In the genomic region with DNA sequence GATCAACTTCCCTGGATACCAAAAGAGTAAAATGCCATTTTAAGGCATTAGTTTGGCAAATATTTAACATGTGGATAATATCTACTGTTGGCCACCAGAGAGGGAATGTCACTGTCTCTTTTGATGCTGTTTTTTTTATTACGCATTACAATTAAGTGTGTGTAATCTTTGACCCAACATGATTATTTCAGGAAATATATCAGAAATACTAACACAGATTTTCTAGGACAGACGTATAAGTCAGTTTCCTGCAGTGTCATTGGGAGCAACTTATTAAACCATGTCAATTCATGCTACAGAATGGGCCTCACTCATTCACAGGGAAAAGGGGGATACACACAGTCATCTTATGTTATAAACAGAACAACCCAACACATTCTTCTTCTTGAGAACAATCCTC, we compare ENCODE assay signal across 27 cellular contexts.
"Had no signal": no experiment of that assay in that cellular context is flagged by ENCODE, and none has a peak within 500 bp of the region (broad histone marks: within the 10 kb centered on the region; RNA-seq: fewer than 3 reads in every experiment).

No MANE protein-coding gene starts in this region.

- H3K27me3 ChIP-seq: neural progenitor cell, ovary, right lobe of liver, stomach, thyroid gland, tibial nerve, upper lobe of left lung, vagina had no signal

- H3K4me3 Mint-ChIP-seq: nephron; neural progenitor cell; stimulated activated effector memory CD8-positive, alpha-beta T cell treated with anti-CD3 and anti-CD28 coated beads, Interleukin-12 subunit alpha, Interleukin-12 subunit beta, amount 100 ng/mL, for 72 hours; stimulated activated naive B cell treated with anti-CD40 and anti-IgM and Interleukin-4, amounts not matched to agents 10 μg/mL and 1 μg/mL and 100 μg/mL, for 72 hours; stimulated activated naive CD8-positive, alpha-beta T cell treated with anti-CD3 and anti-CD28 coated beads, Interleukin-15, Interleukin-2, amounts not matched to agents 100 ng/mL and 50 ng/mL, for 24 hours had no signal

- H3K9me3 Mint-ChIP-seq: nephron had no signal

- H3K36me3 ChIP-seq: neural progenitor cell, ovary, right lobe of liver, sigmoid colon, stomach, thoracic aorta, thyroid gland, tibial nerve, upper lobe of left lung, vagina had no signal

- H3K4me2 ChIP-seq: neural progenitor cell had no signal

- H3K4me1 ChIP-seq: psoas muscle, right lobe of liver, thyroid gland, upper lobe of left lung, vagina had no signal

- H3K36me3 Mint-ChIP-seq: stimulated activated effector memory CD8-positive, alpha-beta T cell treated with anti-CD3 and anti-CD28 coated beads, Interleukin-12 subunit alpha, Interleukin-12 subunit beta, amount 100 ng/mL, for 72 hours; stimulated activated naive B cell treated with anti-CD40 and anti-IgM and Interleukin-4, amounts not matched to agents 10 μg/mL and 1 μg/mL and 100 μg/mL, for 72 hours had no signal

- H3K9me3 ChIP-seq: ovary, psoas muscle, right lobe of liver, sigmoid colon, stomach, thoracic aorta, thyroid gland, upper lobe of left lung, vagina had no signal

- H3K9ac ChIP-seq: neural progenitor cell, parathyroid adenoma had no signal

- H3K27ac Mint-ChIP-seq: nephron; neural progenitor cell; progenitor cell of endocrine pancreas; stimulated activated effector memory CD8-positive, alpha-beta T cell treated with anti-CD3 and anti-CD28 coated beads, Interleukin-12 subunit alpha, Interleukin-12 subunit beta, amount 100 ng/mL, for 72 hours; stimulated activated naive B cell treated with anti-CD40 and anti-IgM and Interleukin-4, amounts not matched to agents 10 μg/mL and 1 μg/mL and 100 μg/mL, for 72 hours; stimulated activated naive CD8-positive, alpha-beta T cell treated with anti-CD3 and anti-CD28 coated beads, Interleukin-15, Interleukin-2, amounts not matched to agents 100 ng/mL and 50 ng/mL, for 24 hours had no signal

- DNase-seq: occipital lobe; ovary; posterior cingulate gyrus; psoas muscle; right cardiac atrium; right lobe of liver; sigmoid colon; small intestine; stimulated activated CD4-positive, alpha-beta T cell treated with anti-CD3 and anti-CD28 coated beads, Interleukin-15, amount 100 ng/mL, for 24 hours; stimulated activated CD4-positive, alpha-beta T cell treated with anti-CD3 and anti-CD28 coated beads, Interleukin-2, amount 100 ng/mL, for 24 hours; stimulated activated CD4-positive, alpha-beta T cell treated with anti-CD3 and anti-CD28 coated beads, Interleukin-2, amount 100 ng/mL, for 48 hours; stimulated activated CD4-positive, alpha-beta T cell treated with anti-CD3 and anti-CD28 coated beads, Interleukin-4, amount 100 ng/mL, for 24 hours; stimulated activated naive B cell treated with anti-CD40 and anti-IgM and Interleukin-4, amounts not matched to agents 10 μg/mL and 1 μg/mL and 100 μg/mL, for 72 hours; stimulated activated naive CD4-positive, alpha-beta T cell treated with Interleukin-2 at 50 U/mL for 16 hours; stomach; thyroid gland; trophoblast cell; upper lobe of left lung had no signal

- H2AFZ ChIP-seq: neural progenitor cell, parathyroid adenoma had no signal

- H3K27ac ChIP-seq: neural progenitor cell, ovary, parathyroid adenoma, psoas muscle, right lobe of liver, sigmoid colon, stomach, thoracic aorta, thyroid gland, tibial nerve, upper lobe of left lung, vagina had no signal

- H3K27me3 Mint-ChIP-seq: stimulated activated naive B cell treated with anti-CD40 and anti-IgM and Interleukin-4, amounts not matched to agents 10 μg/mL and 1 μg/mL and 100 μg/mL, for 72 hours; stimulated activated naive CD8-positive, alpha-beta T cell treated with anti-CD3 and anti-CD28 coated beads, Interleukin-15, Interleukin-2, amounts not matched to agents 100 ng/mL and 50 ng/mL, for 24 hours had no signal

- H3K4me1 Mint-ChIP-seq: stimulated activated effector memory CD8-positive, alpha-beta T cell treated with anti-CD3 and anti-CD28 coated beads, Interleukin-12 subunit alpha, Interleukin-12 subunit beta, amount 100 ng/mL, for 72 hours had no signal

- H3K4me3 ChIP-seq: neural progenitor cell, ovary, psoas muscle, right lobe of liver, sigmoid colon, stomach, thoracic aorta, thyroid gland, tibial nerve, upper lobe of left lung, vagina had no signal
